ENCODE assay signal across 10 cellular contexts in genomic region chrX:23334871-23335599, GRCh38. TPM values are rescaled to one million over a fixed set of nuclear protein-coding genes. Genes with fewer than 3 reads are reported as not detected.
DNase-seq lines count a peak whose midpoint lies in the region; TF ChIP-seq lines count a peak whose summit lies in the region.
"Had no signal": no experiment of that assay in that cellular context is flagged by ENCODE, and none has a peak within 500 bp of the region (broad histone marks: within the 10 kb centered on the region; RNA-seq: fewer than 3 reads in every experiment).

No MANE protein-coding gene starts in this region.

- no peaks in the 10 kb centered on the region for H3K79me2 ChIP-seq in trophoblast cell (ENCODE audit: control insufficient read depth, insufficient read depth, low read length, poor library complexity)

- no peak overlapping the region for H4K91ac ChIP-seq in trophoblast cell (ENCODE audit: low read depth, low read length)

- H2AFZ ChIP-seq in trophoblast cell (ENCODE audit: insufficient read depth, low read length, poor library complexity), result no peak overlapping the region

- no peak overlapping the region for H2BK120ac ChIP-seq in trophoblast cell (ENCODE audit: insufficient read depth, low read length, poor library complexity)

- peak overlapping the region; percentile 51 for H3K4ac ChIP-seq in trophoblast cell (ENCODE audit: low read depth, low read length)

- H2BK12ac ChIP-seq in trophoblast cell (ENCODE audit: low read length), result no peak overlapping the region

- H3K4me1 Mint-ChIP-seq in HFFc6 (ENCODE audit: low read depth) (no peaks in the 10 kb centered on the region; the same call in 1 of the 2 replicates), endodermal cell (peaks cover 13% of the 10 kb centered on the region)

- H3K27ac Mint-ChIP-seq in HFFc6 (no peak overlapping the region), endodermal cell (no peak overlapping the region)
- H3K27ac Mint-ChIP-seq: natural killer cell treated with Interleukin-12 subunit alpha and Interleukin-12 subunit beta and Interleukin-15 and Interleukin-18, amount 100 ng/mL, for 72 hours had no signal

- H4K12ac ChIP-seq in trophoblast cell (ENCODE audit: low read depth, low read length), result no peak overlapping the region

- no peak overlapping the region for H4K8ac ChIP-seq in trophoblast cell (ENCODE audit: low read depth, low read length)

- in situ Hi-C loops in brain microvascular endothelial cell (cut with HindIII; ENCODE audit: low pct_ligation_motif_present, low sequenced_read_pairs), result no loop called here

- no peaks in the 10 kb centered on the region for H3K9me3 Mint-ChIP-seq in HFFc6
- no peaks in the 10 kb centered on the region for H3K9me3 Mint-ChIP-seq in endodermal cell
- H3K9me3 Mint-ChIP-seq: natural killer cell treated with Interleukin-12 subunit alpha and Interleukin-12 subunit beta and Interleukin-15 and Interleukin-18, amount 100 ng/mL, for 72 hours had no signal

- peaks cover 62% of the 10 kb centered on the region for H3K27me3 ChIP-seq in endodermal cell (ENCODE audit: control insufficient read depth, insufficient read depth, low read length, poor library complexity, severe bottlenecking)
- H3K27me3 ChIP-seq in trophoblast cell (ENCODE audit: insufficient read depth, low read length), result no peaks in the 10 kb centered on the region
- peaks cover 26% of the 10 kb centered on the region for H3K27me3 ChIP-seq in brain microvascular endothelial cell (replicated peaks)

- TF ChIP-seq POLR2A in lower leg skin (IDR thresholded peaks at IDR 0.05), result no peak

- H3K36me3 ChIP-seq in endodermal cell (ENCODE audit: control insufficient read depth, insufficient read depth, low read length) (no peaks in the 10 kb centered on the region), trophoblast cell (ENCODE audit: control insufficient read depth in 1 of 2, insufficient read depth in 2 of 2, low read length in 2 of 2) (no peaks in the 10 kb centered on the region), brain microvascular endothelial cell (replicated peaks) (no peaks in the 10 kb centered on the region)

- DNase-seq in COLO668 (lab: John Stamatoyannopoulos, UW; ENCODE audit: unreplicated experiment) (peak; percentile 12), HFFc6 (no peak), endodermal cell (peak; percentile 79), trophoblast cell (no peak), NCI-H187 (lab: John Stamatoyannopoulos, UW) (no peak), lower leg skin (ENCODE audit: low spot score in 2 of 2) (no peak), brain microvascular endothelial cell (no peak)
- no peak for DNase-seq in activated CD8-positive, alpha-beta memory T cell treated with anti-CD3 and anti-CD28 coated beads for 24 hours
- DNase-seq: NCI-H2081 treated with DMSO at 0.1 percent for 48 hours had no signal

- 0 to 1% methylated on average over 3 to 60 of the region's 61 CpGs for WGBS in endodermal cell (ENCODE audit: insufficient coverage in 1 of 2, insufficient read length in 1 of 2), 2 experiments
- no CpG with 5 or more reads among the region's 61 CpGs for WGBS in trophoblast cell (ENCODE audit: extremely low coverage, insufficient coverage, insufficient read length)
- WGBS in lower leg skin, 2 donors, result 0 to 33% methylated on average over 14 to 44 of the region's 61 CpGs

- H3K79me1 ChIP-seq in trophoblast cell (ENCODE audit: low read length), result no peaks in the 10 kb centered on the region

- H3K9ac ChIP-seq in endodermal cell (ENCODE audit: extremely low read depth, low read length, poor library complexity, severe bottlenecking) (no peak overlapping the region), trophoblast cell (ENCODE audit: low read length) (no peak overlapping the region)

- no peak overlapping the region for H2AK5ac ChIP-seq in trophoblast cell (ENCODE audit: low read length)

- peak overlapping the region; percentile 66 for H3K4me3 ChIP-seq in endodermal cell (ENCODE audit: low read length)
- peak overlapping the region; percentile 57 for H3K4me3 ChIP-seq in trophoblast cell (ENCODE audit: low read depth, low read length)
- no peak overlapping the region for H3K4me3 ChIP-seq in lower leg skin (ENCODE audit: low read depth, poor library complexity, severe bottlenecking)
- H3K4me3 ChIP-seq in brain microvascular endothelial cell (ENCODE audit: low read depth, low read length), result no peak overlapping the region

- no peak overlapping the region for H3K14ac ChIP-seq in trophoblast cell (ENCODE audit: low read length)

- H3K27me3 Mint-ChIP-seq in HFFc6 (ENCODE audit: insufficient read depth) (peaks cover 14% of the 10 kb centered on the region), endodermal cell (ENCODE audit: insufficient read depth) (peaks cover 72% of the 10 kb centered on the region)

- no peak overlapping the region for H3K23ac ChIP-seq in trophoblast cell (ENCODE audit: low read length)

- peak overlapping the region; percentile 24; the same call in 1 of the 2 replicates for H3K4me3 Mint-ChIP-seq in HFFc6
- peak overlapping the region; percentile 64 for H3K4me3 Mint-ChIP-seq in endodermal cell
- H3K4me3 Mint-ChIP-seq: natural killer cell treated with Interleukin-12 subunit alpha and Interleukin-12 subunit beta and Interleukin-15 and Interleukin-18, amount 100 ng/mL, for 72 hours had no signal

- H3K27ac ChIP-seq in endodermal cell (ENCODE audit: low read depth, low read length) (no peak overlapping the region), trophoblast cell (ENCODE audit: low read depth, low read length) (no peak overlapping the region), brain microvascular endothelial cell (no peak overlapping the region)

- no peak overlapping the region for H2BK5ac ChIP-seq in trophoblast cell (ENCODE audit: low read depth, low read length, poor library complexity)

- no peaks in the 10 kb centered on the region for H3K4me1 ChIP-seq in endodermal cell (ENCODE audit: control insufficient read depth, insufficient read depth, low read length)
- peaks cover 4 to 9% of the 10 kb centered on the region in 2 experiments for H3K4me1 ChIP-seq in trophoblast cell (ENCODE audit: control insufficient read depth in 1 of 2, insufficient read depth in 2 of 2, low read length in 2 of 2)

- no peak overlapping the region for H3K18ac ChIP-seq in trophoblast cell (ENCODE audit: low read length)

- H3K36me3 Mint-ChIP-seq in HFFc6 (ENCODE audit: low read depth), result no peaks in the 10 kb centered on the region
- H3K36me3 Mint-ChIP-seq in endodermal cell (ENCODE audit: low read depth), result no peaks in the 10 kb centered on the region
- H3K36me3 Mint-ChIP-seq: natural killer cell treated with Interleukin-12 subunit alpha and Interleukin-12 subunit beta and Interleukin-15 and Interleukin-18, amount 100 ng/mL, for 72 hours had no signal

- H3K9me3 ChIP-seq in endodermal cell (ENCODE audit: control insufficient read depth, low read length) (no peaks in the 10 kb centered on the region), trophoblast cell (ENCODE audit: insufficient read depth, low read depth, low read length) (no peaks in the 10 kb centered on the region)

- TF ChIP-seq CTCF in HFFc6 (IDR thresholded peaks at IDR 0.05), result no peak
- TF ChIP-seq CTCF in endodermal cell (conservative IDR thresholded peaks at IDR 0.05), result no peak
- no peak for TF ChIP-seq CTCF in lower leg skin (IDR thresholded peaks at IDR 0.05)
- no peak for TF ChIP-seq CTCF in brain microvascular endothelial cell (IDR thresholded peaks at IDR 0.05; ENCODE audit: low read depth, low read length, missing control alignments)

- peak overlapping the region; percentile 95 for H3K4me2 ChIP-seq in trophoblast cell (ENCODE audit: low read length)

- intact Hi-C loops in lower leg skin (cut with DNase I; ENCODE audit: low total_unique reads), result no loop called here

RNA-seq across cellular contexts. Expression of gene PTCHD1, which starts 0.4 kb away (rescaled TPM):
- not detected for total RNA-seq in HFFc6 (2021; fragmentation: NEBNext Ultra II Directional; extraction: Animal tissue kit (Norgen Biotek cat#: 25700))
- under 1 TPM; 0.92 to 0.95 TPM for total RNA-seq in endodermal cell
- polyA plus RNA-seq in endodermal cell (2013, experiment 1 of 2), result 0.14 TPM
- polyA plus RNA-seq in endodermal cell (2013, experiment 2 of 2), result 0.25 TPM
- 1.2 and 1.3 TPM in 2 replicates for polyA plus RNA-seq in trophoblast cell (2013)
- total RNA-seq in lower leg skin, result under 1 TPM in 3 of 4 donors, not detected in 1; 0.07 to 0.13 (median 0.08) TPM
- total RNA-seq: natural killer cell treated with Interleukin-12 subunit alpha and Interleukin-12 subunit beta and Interleukin-15 and Interleukin-18, amount 100 ng/mL, for 72 hours had no signal

Comparison
In these comparisons a context has a peak if more than half of its experiments do, and no peak if none do; other contexts are left out.
1. DNase-seq: peak in COLO668 (single experiment) and endodermal cell (single experiment); none in HFFc6 (single experiment), trophoblast cell (0 of 2), NCI-H187 (0 of 2), lower leg skin (0 of 2), brain microvascular endothelial cell (single experiment) and activated CD8-positive, alpha-beta memory T cell treated with anti-CD3 and anti-CD28 coated beads for 24 hours (single experiment).
2. H3K4me3 ChIP-seq: peak in endodermal cell (single experiment) and trophoblast cell (single experiment); none in lower leg skin (single experiment) and brain microvascular endothelial cell (single experiment).